11 cellular contexts compared by ENCODE assay signal in genomic region chr4:74402692-74403460, GRCh38. TPM values are rescaled to one million over a fixed set of nuclear protein-coding genes. Genes with fewer than 3 reads are reported as not detected.
DNase-seq lines count a peak whose midpoint lies in the region; ATAC-seq and TF ChIP-seq lines count a peak whose summit lies in the region.
"Had no signal": no experiment of that assay in that cellular context is flagged by ENCODE, and none has a peak within 500 bp of the region (broad histone marks: within the 10 kb centered on the region; RNA-seq: fewer than 3 reads in every experiment).

No MANE protein-coding gene starts in this region.

- no peak for DNase-seq in ecto neural progenitor cell (ENCODE audit: low spot score)
- no peak for DNase-seq in RPMI8226
- DNase-seq in tibial nerve (ENCODE audit: low spot score in 2 of 2), result no peak
- DNase-seq in SKM-1 treated with dmso at 0.1 percent for 144 hours (lab: John Stamatoyannopoulos, UW; ENCODE audit: unreplicated experiment), result no peak
- DNase-seq: GM23248, MG63 had no signal

- H3K4me1 ChIP-seq in mesodermal cell (ENCODE audit: control insufficient read depth, insufficient read depth, low read length, poor library complexity, severe bottlenecking) (no peaks in the 10 kb centered on the region), tibial nerve (no peaks in the 10 kb centered on the region)
- H3K4me1 ChIP-seq: parathyroid adenoma had no signal

- H3K27ac ChIP-seq in mesodermal cell (ENCODE audit: low read depth, low read length, severe bottlenecking) (peak overlapping the region; percentile 0), tibial nerve (no peak overlapping the region)
- H3K27ac ChIP-seq: GM23248, parathyroid adenoma had no signal

- H3K9me3 ChIP-seq in mesodermal cell (ENCODE audit: control insufficient read depth, low read length), result no peaks in the 10 kb centered on the region
- no peaks in the 10 kb centered on the region for H3K9me3 ChIP-seq in tibial nerve
- H3K9me3 ChIP-seq: MG63 had no signal

- H3K4me3 ChIP-seq in mesodermal cell (ENCODE audit: extremely low read depth, insufficient read depth, low read length, poor library complexity, severe bottlenecking) (no peak overlapping the region), tibial nerve (no peak overlapping the region)
- H3K4me3 ChIP-seq: GM23248, MG63 had no signal

- no peak for TF ChIP-seq EP300 in tibial nerve (IDR thresholded peaks at IDR 0.05)

- H3K27me3 ChIP-seq in tibial nerve, result no peaks in the 10 kb centered on the region
- H3K27me3 ChIP-seq: MG63 had no signal

- ATAC-seq in GM19035 (IDR thresholded peaks at IDR 0.05; ENCODE audit: unreplicated experiment) (peak; percentile 89), HG02610 (IDR thresholded peaks at IDR 0.05; ENCODE audit: unreplicated experiment) (peak; percentile 94), HG03442 (IDR thresholded peaks at IDR 0.05; ENCODE audit: unreplicated experiment) (peak; percentile 85)

- H3K36me3 ChIP-seq in mesodermal cell (ENCODE audit: control insufficient read depth, insufficient read depth, low read length), result no peaks in the 10 kb centered on the region
- H3K36me3 ChIP-seq in tibial nerve, result no peaks in the 10 kb centered on the region
- H3K36me3 ChIP-seq: MG63 had no signal

- TF ChIP-seq POLR2A in tibial nerve (IDR thresholded peaks at IDR 0.05), result no peak

- WGBS in mesodermal cell (ENCODE audit: insufficient coverage in 2 of 2), 2 experiments, result 58 to 82% methylated on average over 3 to 4 of the region's 5 CpGs
- WGBS in tibial nerve, 2 donors, result 72 to 74% methylated on average over 5 of the region's 5 CpGs

- no peak for TF ChIP-seq CTCF in tibial nerve (IDR thresholded peaks at IDR 0.05)

RNA-seq across cellular contexts. Expression of gene EREG, which starts 37.9 kb away (rescaled TPM):
- not detected for polyA plus RNA-seq in mesodermal cell (2013, experiment 1 of 2)
- not detected for polyA plus RNA-seq in mesodermal cell (2013, experiment 2 of 2)
- under 1 TPM in 2 of 4 donors, not detected in 2; 0.20 to 0.21 TPM for total RNA-seq in tibial nerve

RNA-seq across cellular contexts. Expression of gene AREG, which starts 42.1 kb away (rescaled TPM):
- polyA plus RNA-seq in mesodermal cell (2013, experiment 1 of 2), result 6.9 TPM
- polyA plus RNA-seq in mesodermal cell (2013, experiment 2 of 2), result 7.8 TPM
- total RNA-seq in tibial nerve, result 10 to 100 TPM in 1 of 4 donors, 1 to 10 TPM in 3; 4.0 to 12.9 (median 7.2) TPM
